In genomic region chr12:6582196-6582595, GRCh38 we compare ENCODE assay signal across 1 cellular context.
TF ChIP-seq lines count a peak whose summit lies in the region.

No MANE protein-coding gene starts in this region.

TF ChIP-seq in K562, 482 proteins besides CTCF, POLR2A, EP300 and RAD21:
- TF ChIP-seq KAT7 (CRISPR knock-in tag; IDR thresholded peaks at IDR 0.05; ENCODE audit: borderline replicate concordance) (no peak), SMARCA5 (IDR thresholded peaks at IDR 0.05) (no peak), KDM4B (IDR thresholded peaks at IDR 0.05; ENCODE audit: borderline replicate concordance in 2 of 2, low read depth in 1 of 2) (no peak), DPF2 (IDR thresholded peaks at IDR 0.05) (no peak)
